ENCODE assay signal across 12 cellular contexts in genomic region chr17:48522031-48522593, GRCh38. TPM values are rescaled to one million over a fixed set of nuclear protein-coding genes. Genes with fewer than 3 reads are reported as not detected.
DNase-seq lines count a peak whose midpoint lies in the region; ATAC-seq and TF ChIP-seq lines count a peak whose summit lies in the region.
"Had no signal": no experiment of that assay in that cellular context is flagged by ENCODE, and none has a peak within 500 bp of the region (broad histone marks: within the 10 kb centered on the region; RNA-seq: fewer than 3 reads in every experiment).

No MANE protein-coding gene starts in this region.

- H3K27me3 ChIP-seq in sigmoid colon: no peaks in the 10 kb centered on the region

- H3K27ac ChIP-seq in sigmoid colon: peak overlapping the region in 3 of 4 donors; percentile 56 to 79 (median 65)
- no peak overlapping the region for H3K27ac ChIP-seq in caudate nucleus (ENCODE audit: low read depth, low read length)
- H3K27ac ChIP-seq: neural progenitor cell had no signal

- no peaks in the 10 kb centered on the region for H3K36me3 ChIP-seq in sigmoid colon
- H3K36me3 ChIP-seq: neural progenitor cell had no signal

- H3K4me3 ChIP-seq in sigmoid colon: no peak overlapping the region
- H3K4me3 ChIP-seq: neural progenitor cell had no signal

- TF ChIP-seq POLR2A in sigmoid colon (IDR thresholded peaks at IDR 0.05): no peak

- WGBS in sigmoid colon, 2 donors: 59 to 74% methylated on average over 8 of the region's 8 CpGs

- no peak for TF ChIP-seq EP300 in sigmoid colon (IDR thresholded peaks at IDR 0.05)

- ATAC-seq in GM21528 (IDR thresholded peaks at IDR 0.05; ENCODE audit: low FRiP score, unreplicated experiment): no peak
- ATAC-seq in GM19397 (IDR thresholded peaks at IDR 0.05; ENCODE audit: unreplicated experiment): no peak
- ATAC-seq: stimulated activated naive B cell treated with anti-CD40 and anti-IgM and Interleukin-4, amounts not matched to agents 10 μg/mL and 1 μg/mL and 100 μg/mL, for 72 hours had no signal

- no peaks in the 10 kb centered on the region for H3K9me3 ChIP-seq in sigmoid colon

- no peak for TF ChIP-seq CTCF in sigmoid colon (IDR thresholded peaks at IDR 0.05)

- H3K4me1 ChIP-seq in sigmoid colon: peaks cover 0 to 29% (median 26%) of the 10 kb centered on the region in 4 donors
- H3K4me1 ChIP-seq: neural progenitor cell had no signal

- intact Hi-C loops in sigmoid colon (cut with DNase I): no loop called here

- DNase-seq in activated effector memory CD4-positive, alpha-beta T cell treated with anti-CD3 and anti-CD28 coated beads, Interleukin-2, amount 50 U/mL, for 16 hours: peak; percentile 28
- no peak for DNase-seq in activated effector memory CD4-positive, alpha-beta T cell treated with Interleukin-2 at 50 U/mL for 16 hours
- DNase-seq in NCI-H748 (lab: John Stamatoyannopoulos, UW; ENCODE audit: unreplicated experiment): peak; percentile 51
- DNase-seq in hepatic stellate cell (ENCODE audit: low spot score): peak; percentile 41
- no peak for DNase-seq in sigmoid colon
- DNase-seq in caudate nucleus (lab: John Stamatoyannopoulos, UW): no peak
- DNase-seq: activated CD8-positive, alpha-beta memory T cell treated with anti-CD3 and anti-CD28 coated beads, Interleukin-2, amount 50 U/mL, for 4 hours; anterior cingulate cortex; stimulated activated naive B cell treated with anti-CD40 and anti-IgM and Interleukin-4, amounts not matched to agents 10 μg/mL and 1 μg/mL and 100 μg/mL, for 72 hours had no signal

RNA-seq across cellular contexts. Expression of gene HOXB1, which starts 8.7 kb away (rescaled TPM):
- under 1 TPM in 1 of 4 donors, not detected in 3; 0.27 TPM for total RNA-seq in sigmoid colon
- polyA plus RNA-seq in sigmoid colon: under 1 TPM in 2 of 3 donors, not detected in 1; 0.60 to 0.92 TPM

RNA-seq across cellular contexts. Expression of gene HOXB2, which starts 22.8 kb away (rescaled TPM):
- total RNA-seq in sigmoid colon: 10 to 100 TPM; 44.9 to 86.1 (median 63.6) TPM
- 1 to 10 TPM; 1.6 to 7.8 (median 3.0) TPM for polyA plus RNA-seq in sigmoid colon

RNA-seq across cellular contexts. Expression of gene HOXB4, which starts 56.0 kb away (rescaled TPM):
- 1 to 10 TPM; 4.6 to 8.3 (median 5.4) TPM for total RNA-seq in sigmoid colon
- 1 to 10 TPM in 2 of 3 donors, under 1 TPM in 1; 0.23 to 2.7 (median 1.2) TPM for polyA plus RNA-seq in sigmoid colon

Comparison
In these comparisons a context has a peak if more than half of its experiments do, and no peak if none do; other contexts are left out.
1. DNase-seq: peak in activated effector memory CD4-positive, alpha-beta T cell treated with anti-CD3 and anti-CD28 coated beads, Interleukin-2, amount 50 U/mL, for 16 hours (single experiment), NCI-H748 (single experiment) and hepatic stellate cell (single experiment); none in activated effector memory CD4-positive, alpha-beta T cell treated with Interleukin-2 at 50 U/mL for 16 hours (single experiment), sigmoid colon (single experiment) and caudate nucleus (0 of 61).